In genomic region chr14:60734465-60735242, GRCh38 we compare ENCODE assay signal across 1 cellular context.
TF ChIP-seq lines count a peak whose summit lies in the region.

Gene MNAT1, plus strand, starts transcription at chr14:60734761. Its CDS starts 102 bp downstream, at chr14:60734863.

TF ChIP-seq in K562, 482 proteins besides CTCF, POLR2A, EP300 and RAD21 (continued from another document and continues in another):
- TF ChIP-seq ETV6 (IDR thresholded peaks at IDR 0.05; ENCODE audit: borderline replicate concordance in 1 of 2, low read depth in 2 of 2, low read length in 1 of 2) (no peak), ETV6 (CRISPR knock-in tag; IDR thresholded peaks at IDR 0.05; ENCODE audit: borderline replicate concordance) (no peak), RBM25 (IDR thresholded peaks at IDR 0.05; ENCODE audit: low read depth, low read length, severe bottlenecking) (no peak), SMC3 (conservative IDR thresholded peaks at IDR 0.05; ENCODE audit: insufficient read depth, low read depth, low read length) (no peak), CC2D1A (IDR thresholded peaks at IDR 0.05) (0 out of 2 replicates have a peak, but pooled peaks have one; percentile 51), GTF3C2 (IDR thresholded peaks at IDR 0.05; ENCODE audit: borderline replicate concordance, extremely low read depth, insufficient read length) (no peak), TBL1XR1 (IDR thresholded peaks at IDR 0.05; ENCODE audit: low read length in 2 of 2) (peak in 1 of 2 experiments; percentile 45; a peak in 1 of 4 replicates), ZZZ3 (IDR thresholded peaks at IDR 0.05) (no peak), ATF4 (CRISPR knock-in tag; IDR thresholded peaks at IDR 0.05) (no peak), KLF1 (tag; IDR thresholded peaks at IDR 0.05) (no peak), SMARCB1 (IDR thresholded peaks at IDR 0.05; ENCODE audit: insufficient read length, low read depth) (no peak), TGIF2 (CRISPR knock-in tag; IDR thresholded peaks at IDR 0.05) (no peak), ETV5 (CRISPR knock-in tag; IDR thresholded peaks at IDR 0.05; ENCODE audit: low read depth) (no peak), NR1H2 (CRISPR knock-in tag; IDR thresholded peaks at IDR 0.05) (no peak), ZNF263 (CRISPR knock-in tag; IDR thresholded peaks at IDR 0.05; ENCODE audit: borderline replicate concordance) (no peak), PRDM10 (IDR thresholded peaks at IDR 0.05; ENCODE audit: partially characterized antibody) (peak; percentile 57), HOMEZ (CRISPR knock-in tag; IDR thresholded peaks at IDR 0.05) (no peak), SREBF2 (CRISPR knock-in tag; IDR thresholded peaks at IDR 0.05) (no peak), TAF7 (tag; IDR thresholded peaks at IDR 0.05) (peak; percentile 98), TRIM24 (IDR thresholded peaks at IDR 0.05) (peak in 1 of 2 experiments; percentile 92; a peak in 2 of 4 replicates), POLR2AphosphoS5 (IDR thresholded peaks at IDR 0.05; ENCODE audit: control insufficient read depth, insufficient read depth, low read depth, low read length) (peak; percentile 86), SMARCA5 (IDR thresholded peaks at IDR 0.05) (no peak), HNRNPH1 (optimal IDR thresholded peaks at IDR 0.05; ENCODE audit: low read depth, low read length) (no peak), SMAD1 (IDR thresholded peaks at IDR 0.05; ENCODE audit: low read depth, low read length, partially characterized antibody) (no peak), ZNF384 (IDR thresholded peaks at IDR 0.05; ENCODE audit: low read depth, low read length) (no peak), TFAM (CRISPR knock-in tag; conservative IDR thresholded peaks at IDR 0.05) (no peak), AFF1 (IDR thresholded peaks at IDR 0.05; ENCODE audit: low read depth in 1 of 2, partially characterized antibody in 2 of 2) (no peak), JUNB (CRISPR knock-in tag; conservative IDR thresholded peaks at IDR 0.05) (no peak), ZNF785 (CRISPR knock-in tag; IDR thresholded peaks at IDR 0.05) (no peak), GABPA (tag; conservative IDR thresholded peaks at IDR 0.05; ENCODE audit: low read depth) (peak; percentile 82), MBD1 (CRISPR knock-in tag; IDR thresholded peaks at IDR 0.05) (no peak), ZNF512 (tag; IDR thresholded peaks at IDR 0.05) (no peak), CSDE1 (IDR thresholded peaks at IDR 0.05) (no peak), POLR2H (tag; IDR thresholded peaks at IDR 0.05; ENCODE audit: low read depth) (0 out of 2 replicates have a peak, but pooled peaks have one; percentile 41), ZBTB5 (IDR thresholded peaks at IDR 0.05) (no peak), CREB3L1 (IDR thresholded peaks at IDR 0.05; ENCODE audit: borderline replicate concordance, low read depth) (0 out of 2 replicates have a peak, but pooled peaks have one; percentile 47), NR4A1 (CRISPR knock-in tag; IDR thresholded peaks at IDR 0.05) (no peak), NR4A1 (tag; IDR thresholded peaks at IDR 0.05) (no peak), GTF2E2 (tag; IDR thresholded peaks at IDR 0.05) (peak; percentile 99), ETV1 (tag; conservative IDR thresholded peaks at IDR 0.05; ENCODE audit: low read depth) (no peak), HDGF (IDR thresholded peaks at IDR 0.05) (no peak), BMI1 (IDR thresholded peaks at IDR 0.05; ENCODE audit: low read length) (no peak), ZNF146 (CRISPR knock-in tag; IDR thresholded peaks at IDR 0.05; ENCODE audit: unreplicated experiment) (no peak), ZBTB17 (CRISPR knock-in tag; IDR thresholded peaks at IDR 0.05) (no peak), PTTG1 (tag; IDR thresholded peaks at IDR 0.05; ENCODE audit: low read depth) (no peak), SLC30A9 (CRISPR knock-in tag; IDR thresholded peaks at IDR 0.05) (no peak), KDM5B (IDR thresholded peaks at IDR 0.05; ENCODE audit: insufficient replicate concordance, low read depth, low read length) (peak; percentile 74)
